ENCODE assay signal across 8 cellular contexts in genomic region chr3:125120370-125121122, GRCh38.
DNase-seq lines count a peak whose midpoint lies in the region; TF ChIP-seq lines count a peak whose summit lies in the region.

No MANE protein-coding gene starts in this region.

- no peak for TF ChIP-seq EP300 in suprapubic skin (IDR thresholded peaks at IDR 0.05)
- TF ChIP-seq EP300 in stomach (IDR thresholded peaks at IDR 0.05): no peak

- H3K4me3 ChIP-seq in adipocyte (ENCODE audit: low read length) (peak overlapping the region; percentile 42), suprapubic skin (peak overlapping the region; percentile 13), stomach (peak overlapping the region in 2 of 4 donors; percentile 8 to 9)

- DNase-seq in NCI-H2171 treated with DMSO at 0.1 percent for 48 hours (lab: John Stamatoyannopoulos, UW): peak; percentile 24
- DNase-seq in NCI-H2171 (lab: John Stamatoyannopoulos, UW): no peak
- DNase-seq in adipocyte (ENCODE audit: low read depth): no peak
- peak in 1 of 2 donors; percentile 64 for DNase-seq in suprapubic skin (ENCODE audit: low spot score in 2 of 2)
- DNase-seq in stomach: no peak
- no peak for DNase-seq in SHP77 treated with DMSO at 0.1 percent for 48 hours (lab: John Stamatoyannopoulos, UW)
- no peak for DNase-seq in NCI-H2196 treated with DMSO at 0.1 percent for 48 hours (lab: John Stamatoyannopoulos, UW; ENCODE audit: unreplicated experiment)

- 52% methylated on average over 16 of the region's 21 CpGs for WGBS in suprapubic skin
- 62 to 81% (median 72%) methylated on average over 10 to 21 of the region's 21 CpGs for WGBS in stomach, 5 donors

- H3K27me3 ChIP-seq in adipocyte (replicated peaks; ENCODE audit: control insufficient read depth, insufficient read depth, low read length): no peaks in the 10 kb centered on the region
- no peaks in the 10 kb centered on the region for H3K27me3 ChIP-seq in layer of hippocampus (ENCODE audit: control insufficient read depth, insufficient read depth, low read length)
- H3K27me3 ChIP-seq in suprapubic skin: no peaks in the 10 kb centered on the region
- no peaks in the 10 kb centered on the region for H3K27me3 ChIP-seq in stomach

- H3K36me3 ChIP-seq in adipocyte (ENCODE audit: control insufficient read depth, insufficient read depth, low read length, severe bottlenecking) (no peaks in the 10 kb centered on the region), suprapubic skin (no peaks in the 10 kb centered on the region), stomach (no peaks in the 10 kb centered on the region)

- peak overlapping the region; percentile 17 for H3K9ac ChIP-seq in adipocyte (ENCODE audit: low read length)

- intact Hi-C loops in stomach (cut with DNase I; ENCODE audit: low total_unique reads): no loop called here

- H3K9me3 ChIP-seq in adipocyte (ENCODE audit: control insufficient read depth, low read length) (no peaks in the 10 kb centered on the region), suprapubic skin (no peaks in the 10 kb centered on the region), stomach (no peaks in the 10 kb centered on the region)

- no peak for TF ChIP-seq POLR2A in suprapubic skin (IDR thresholded peaks at IDR 0.05)
- TF ChIP-seq POLR2A in stomach (IDR thresholded peaks at IDR 0.05): no peak

- peak overlapping the region; percentile 80 for H3K27ac ChIP-seq in layer of hippocampus (ENCODE audit: low read depth, low read length)
- H3K27ac ChIP-seq in suprapubic skin: no peak overlapping the region
- peak overlapping the region in 1 of 5 donors; percentile 9 for H3K27ac ChIP-seq in stomach

- H3K4me1 ChIP-seq in adipocyte (ENCODE audit: control insufficient read depth, insufficient read depth, low read length) (peaks cover 64% of the 10 kb centered on the region), suprapubic skin (peaks cover 28% of the 10 kb centered on the region), stomach (peaks cover 19 to 49% (median 33%) of the 10 kb centered on the region in 4 donors)

- TF ChIP-seq CTCF in suprapubic skin (IDR thresholded peaks at IDR 0.05): no peak
- TF ChIP-seq CTCF in stomach (IDR thresholded peaks at IDR 0.05): no peak
